ENCODE assay signal across 8 cellular contexts in genomic region chr11:121426476-121427454, GRCh38. TPM values are rescaled to one million over a fixed set of nuclear protein-coding genes. Genes with fewer than 3 reads are reported as not detected.
A peak's percentile ranks its signal among the peaks of the same experiment; 100 is the strongest.
DNase-seq lines count a peak whose midpoint lies in the region; ATAC-seq, FAIRE-seq and TF ChIP-seq lines count a peak whose summit lies in the region.

No MANE protein-coding gene starts in this region.

- peaks cover 2% of the 10 kb centered on the region; the same call in 1 of the 2 replicates for H3K27me3 ChIP-seq in MG63
- peaks cover 12% of the 10 kb centered on the region for H3K27me3 ChIP-seq in left ventricle myocardium inferior (ENCODE audit: low read depth)

- peak overlapping the region; percentile 27 for H3K27ac ChIP-seq in left ventricle myocardium inferior (replicated peaks)

- TF ChIP-seq CTCF in left ventricle myocardium inferior (IDR thresholded peaks at IDR 0.05; ENCODE audit: borderline replicate concordance) (peak; percentile 33), retinal pigment epithelial cell (conservative IDR thresholded peaks at IDR 0.05; ENCODE audit: low read depth, low read length) (peak; percentile 13)

- ATAC-seq in HG02623 (IDR thresholded peaks at IDR 0.05; ENCODE audit: unreplicated experiment), result no peak

- H3K4me3 ChIP-seq in MG63 (no peak overlapping the region), left ventricle myocardium inferior (peak overlapping the region; percentile 59), retinal pigment epithelial cell (ENCODE audit: low read length) (peak overlapping the region; percentile 50)

- no peak for TF ChIP-seq POLR2A in GM12892 (IDR thresholded peaks at IDR 0.05; ENCODE audit: low read depth, low read length)

- intact Hi-C loops in left ventricle myocardium inferior (cut with micrococcal nuclease), result no loop called here

- H3K9me3 ChIP-seq in MG63 (no peaks in the 10 kb centered on the region), left ventricle myocardium inferior (replicated peaks) (no peaks in the 10 kb centered on the region)

- FAIRE-seq in GM12892 (lab: Jason Lieb, UNC), result peak; percentile 93

- H3K36me3 ChIP-seq in MG63, result no peaks in the 10 kb centered on the region
- no peaks in the 10 kb centered on the region for H3K36me3 ChIP-seq in left ventricle myocardium inferior

- DNase-seq in GM12892 (ENCODE audit: insufficient read length) (no peak), MG63 (peak; percentile 24), left ventricle myocardium inferior (peak; percentile 57), retinal pigment epithelial cell (ENCODE audit: low read depth) (no peak), kidney glomerular epithelial cell (lab: John Stamatoyannopoulos, UW) (no peak), T1000 (lab: John Stamatoyannopoulos, UW) (no peak)
- peak; percentile 36 for DNase-seq in activated effector memory CD4-positive, alpha-beta T cell treated with Interleukin-2 at 50 U/mL for 16 hours

- H3K4me1 ChIP-seq in left ventricle myocardium inferior, result peaks cover 9% of the 10 kb centered on the region

RNA-seq across cellular contexts. Expression of gene SORL1, which starts 25.3 kb away (rescaled TPM):
- 61.4 TPM for polyA plus RNA-seq in GM12892 (2012; ENCODE audit: missing spikeins)
- 0.59 and 0.69 TPM in 2 replicates for total RNA-seq in MG63 (2014; rRNA removed; shearing (Covaris generic); ENCODE audit: low replicate concordance)
- total RNA-seq in left ventricle myocardium inferior, result 7.1 TPM

Comparison
In these comparisons a context has a peak if more than half of its experiments do, and no peak if none do; other contexts are left out.
1. DNase-seq: peak in MG63 (single experiment), activated effector memory CD4-positive, alpha-beta T cell treated with Interleukin-2 at 50 U/mL for 16 hours (single experiment) and left ventricle myocardium inferior (single experiment); none in GM12892 (single experiment), retinal pigment epithelial cell (single experiment), kidney glomerular epithelial cell (single experiment) and T1000 (single experiment).